ENCODE assay signal across 30 cellular contexts in genomic region chr13:50730496-50731171, GRCh38.
A peak's percentile ranks its signal among the peaks of the same experiment; 100 is the strongest.
DNase-seq lines count a peak whose midpoint lies in the region; ATAC-seq and TF ChIP-seq lines count a peak whose summit lies in the region.
"Had no signal": no experiment of that assay in that cellular context is flagged by ENCODE, and none has a peak within 500 bp of the region (broad histone marks: within the 10 kb centered on the region; RNA-seq: fewer than 3 reads in every experiment).

No MANE protein-coding gene starts in this region.

- TF ChIP-seq CTCF in RWPE2 (IDR thresholded peaks at IDR 0.05; ENCODE audit: poor library complexity, severe bottlenecking): no peak

- H3K4me1 Mint-ChIP-seq in activated CD4-positive, alpha-beta T cell treated with anti-CD3 and anti-CD28 coated beads, Interleukin-2, amount 10 ng/mL, durations not matched to agents 7 days and 5 days: peaks cover 26% of the 10 kb centered on the region
- H3K4me1 Mint-ChIP-seq: endodermal cell had no signal

- no peak overlapping the region for H3K9ac ChIP-seq in Karpas-422 (ENCODE audit: low read length)

- peaks cover 6% of the 10 kb centered on the region for H3K36me3 Mint-ChIP-seq in activated CD4-positive, alpha-beta T cell treated with anti-CD3 and anti-CD28 coated beads, Interleukin-2, amount 10 ng/mL, durations not matched to agents 7 days and 5 days (ENCODE audit: low read depth)

- H3K27ac Mint-ChIP-seq in activated CD4-positive, alpha-beta T cell treated with anti-CD3 and anti-CD28 coated beads, Interleukin-2, amount 10 ng/mL, durations not matched to agents 7 days and 5 days: no peak overlapping the region
- H3K27ac Mint-ChIP-seq: activated B cell treated with CpG ODN at 0.5 μM for 24 hours; dendritic cell treated with granulocyte-macrophage colony-stimulating factor and Interleukin-4, amounts not matched to agents 40 ng/mL and 50 ng/mL, for 4 days; endodermal cell; progenitor cell of endocrine pancreas had no signal

- no peaks in the 10 kb centered on the region for H4K20me1 ChIP-seq in Karpas-422 (ENCODE audit: insufficient read depth, low read depth, low read length)

- peaks cover 6% of the 10 kb centered on the region for H3K27me3 Mint-ChIP-seq in activated CD4-positive, alpha-beta T cell treated with anti-CD3 and anti-CD28 coated beads, Interleukin-2, amount 10 ng/mL, durations not matched to agents 7 days and 5 days
- H3K27me3 Mint-ChIP-seq: activated B cell treated with CpG ODN at 0.5 μM for 24 hours; activated naive CD8-positive, alpha-beta T cell treated with anti-CD3 and anti-CD28 coated beads, Interleukin-2, amount 10 ng/mL, durations not matched to agents 7 days and 5 days; dendritic cell treated with granulocyte-macrophage colony-stimulating factor and Interleukin-4, amounts not matched to agents 40 ng/mL and 50 ng/mL, for 4 days; progenitor cell of endocrine pancreas had no signal

- H3K36me3 ChIP-seq in RWPE2 (ENCODE audit: low read depth): no peaks in the 10 kb centered on the region
- no peaks in the 10 kb centered on the region for H3K36me3 ChIP-seq in neuron (ENCODE audit: insufficient read depth, low read length)
- H3K36me3 ChIP-seq in Karpas-422 (ENCODE audit: insufficient read depth, low read length): no peaks in the 10 kb centered on the region
- H3K36me3 ChIP-seq: ascending aorta, Peyer's patch, right lobe of liver, stomach, tibial artery had no signal

- H3K27me3 ChIP-seq in RWPE2 (ENCODE audit: insufficient read depth, poor library complexity, severe bottlenecking) (no peaks in the 10 kb centered on the region), neuron (ENCODE audit: insufficient read depth, low read length) (no peaks in the 10 kb centered on the region), Karpas-422 (ENCODE audit: low read length) (no peaks in the 10 kb centered on the region)
- H3K27me3 ChIP-seq: ascending aorta, Peyer's patch, right lobe of liver, stomach, tibial artery had no signal

- H3K27ac ChIP-seq in RWPE2 (ENCODE audit: poor library complexity, severe bottlenecking): peak overlapping the region; percentile 65
- peak overlapping the region; percentile 86 for H3K27ac ChIP-seq in epithelial cell of prostate
- no peak overlapping the region for H3K27ac ChIP-seq in Karpas-422 (ENCODE audit: low read length)
- H3K27ac ChIP-seq: ascending aorta, Peyer's patch, right lobe of liver, stomach, tibial artery had no signal

- peak; percentile 14 for DNase-seq in GM03348 (ENCODE audit: low spot score)
- DNase-seq in RWPE2 (ENCODE audit: low spot score): no peak
- no peak for DNase-seq in epithelial cell of prostate (ENCODE audit: low read depth, low spot score)
- DNase-seq in stimulated activated naive CD4-positive, alpha-beta T cell treated with Interleukin-2 at 50 U/mL for 16 hours (lab: John Stamatoyannopoulos, UW): no peak
- no peak for DNase-seq in activated CD4-positive, alpha-beta T cell treated with anti-CD3 and anti-CD28 coated beads, Interleukin-2, amount 10 ng/mL, durations not matched to agents 7 days and 5 days
- no peak for DNase-seq in G401 (ENCODE audit: low spot score)
- DNase-seq in Karpas-422: no peak
- DNase-seq: ACHN; activated B cell treated with CpG ODN at 0.5 μM for 24 hours; activated CD4-positive, alpha-beta T cell treated with anti-CD3 and anti-CD28 coated beads, Interleukin-2, amount 50 U/mL, for 4 hours; activated gamma-delta T cell treated with Interleukin-2 at 50 U/mL for 16 hours; activated naive CD8-positive, alpha-beta T cell treated with anti-CD3 and anti-CD28 coated beads, Interleukin-2, amount 10 ng/mL, durations not matched to agents 7 days and 5 days; activated T-cell treated with anti-CD3 and anti-CD28 coated beads, Interleukin-2, amount 50 U/mL, for 48 hours; endodermal cell; glutamatergic neuron; NCI-H1092 treated with DMSO at 0.1 percent for 48 hours; NCI-H1694 treated with DMSO at 0.1 percent for 48 hours; NCI-H82; Peyer's patch; right lobe of liver; stimulated activated CD4-positive, alpha-beta T cell treated with anti-CD3 and anti-CD28 coated beads, Interleukin-12 subunit alpha, Interleukin-12 subunit beta, amount 100 ng/mL, for 4 hours; stimulated activated CD4-positive, alpha-beta T cell treated with anti-CD3 and anti-CD28 coated beads, Interleukin-2, amount 100 ng/mL, for 48 hours; stomach; tibial artery had no signal

- ATAC-seq in RWPE2 (ENCODE audit: low read depth): no peak
- ATAC-seq: HCT116, left lobe of liver, right lobe of liver had no signal

- peaks cover 6% of the 10 kb centered on the region for H3K9me3 ChIP-seq in RWPE2 (ENCODE audit: severe bottlenecking)
- peaks cover 6% of the 10 kb centered on the region for H3K9me3 ChIP-seq in neuron (ENCODE audit: low read length)
- 0 out of 2 replicates have a peak, but pooled peaks cover 3% of the 10 kb centered on the region for H3K9me3 ChIP-seq in Karpas-422 (ENCODE audit: low read length)
- H3K9me3 ChIP-seq: ascending aorta, Peyer's patch, right lobe of liver, tibial artery had no signal

- no peak overlapping the region for H3K4me3 Mint-ChIP-seq in activated CD4-positive, alpha-beta T cell treated with anti-CD3 and anti-CD28 coated beads, Interleukin-2, amount 10 ng/mL, durations not matched to agents 7 days and 5 days
- H3K4me3 Mint-ChIP-seq: activated B cell treated with CpG ODN at 0.5 μM for 24 hours; dendritic cell treated with granulocyte-macrophage colony-stimulating factor and Interleukin-4, amounts not matched to agents 40 ng/mL and 50 ng/mL, for 4 days; endodermal cell had no signal

- H3K9me3 Mint-ChIP-seq in activated CD4-positive, alpha-beta T cell treated with anti-CD3 and anti-CD28 coated beads, Interleukin-2, amount 10 ng/mL, durations not matched to agents 7 days and 5 days: peaks cover 3% of the 10 kb centered on the region
- H3K9me3 Mint-ChIP-seq: activated B cell treated with CpG ODN at 0.5 μM for 24 hours had no signal

- POLR2A ChIA-PET in activated CD4-positive, alpha-beta T cell treated with anti-CD3 and anti-CD28 coated beads, Interleukin-2, amount 10 ng/mL, durations not matched to agents 7 days and 5 days (lab: Charles Lee): no interaction called here

- no peaks in the 10 kb centered on the region for H3K79me2 ChIP-seq in Karpas-422 (ENCODE audit: low read length)

- peaks cover 30% of the 10 kb centered on the region for H3K4me1 ChIP-seq in RWPE2 (ENCODE audit: insufficient read depth, poor library complexity, severe bottlenecking)
- peaks cover 8% of the 10 kb centered on the region for H3K4me1 ChIP-seq in neuron (ENCODE audit: insufficient read depth, low read length)
- H3K4me1 ChIP-seq in Karpas-422 (ENCODE audit: low read length): peaks cover 6% of the 10 kb centered on the region; the same call in 1 of the 2 replicates
- H3K4me1 ChIP-seq: ascending aorta, Peyer's patch, right lobe of liver, stomach, tibial artery had no signal

- CTCF ChIA-PET in activated CD4-positive, alpha-beta T cell treated with anti-CD3 and anti-CD28 coated beads, Interleukin-2, amount 10 ng/mL, durations not matched to agents 7 days and 5 days (lab: Charles Lee): no interaction called here

- H3K4me3 ChIP-seq in RWPE2 (ENCODE audit: severe bottlenecking): no peak overlapping the region
- no peak overlapping the region for H3K4me3 ChIP-seq in neuron (ENCODE audit: low read length)
- no peak overlapping the region for H3K4me3 ChIP-seq in Karpas-422 (ENCODE audit: low read length)
- H3K4me3 ChIP-seq: ascending aorta, Peyer's patch, right lobe of liver, stomach, tibial artery had no signal

- peak overlapping the region; percentile 74 for H2AFZ ChIP-seq in neuron (ENCODE audit: low read depth, low read length)
- no peak overlapping the region for H2AFZ ChIP-seq in Karpas-422 (ENCODE audit: low read length)

- no peak overlapping the region for H3K4me2 ChIP-seq in Karpas-422 (ENCODE audit: low read depth, low read length, poor library complexity, severe bottlenecking)

- no peaks in the 10 kb centered on the region for H3K9me2 ChIP-seq in Karpas-422 (replicated peaks; ENCODE audit: insufficient read depth, low read length)

- in situ Hi-C loops in G401 (cut with HindIII; ENCODE audit: low sequenced_read_pairs): no loop called here
